1 cellular context compared by ENCODE assay signal in genomic region chr3:59567656-59568055, GRCh38.
TF ChIP-seq lines count a peak whose summit lies in the region.

No MANE protein-coding gene starts in this region.

TF ChIP-seq in IMR-90, 13 proteins besides CTCF, POLR2A, EP300 and RAD21 (continued from another document):
- TF ChIP-seq, protein P1, sequence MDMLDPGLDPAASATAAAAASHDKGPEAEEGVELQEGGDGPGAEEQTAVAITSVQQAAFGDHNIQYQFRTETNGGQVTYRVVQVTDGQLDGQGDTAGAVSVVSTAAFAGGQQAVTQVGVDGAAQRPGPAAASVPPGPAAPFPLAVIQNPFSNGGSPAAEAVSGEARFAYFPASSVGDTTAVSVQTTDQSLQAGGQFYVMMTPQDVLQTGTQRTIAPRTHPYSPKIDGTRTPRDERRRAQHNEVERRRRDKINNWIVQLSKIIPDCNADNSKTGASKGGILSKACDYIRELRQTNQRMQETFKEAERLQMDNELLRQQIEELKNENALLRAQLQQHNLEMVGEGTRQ (IDR thresholded peaks at IDR 0.05; ENCODE audit: low read depth, low read length), result no peak
- TF ChIP-seq MAFK (IDR thresholded peaks at IDR 0.05; ENCODE audit: low read depth, low read length), result no peak
- no peak for TF ChIP-seq BHLHE40 (IDR thresholded peaks at IDR 0.05; ENCODE audit: low read depth, low read length)
- TF ChIP-seq CEBPB (IDR thresholded peaks at IDR 0.05; ENCODE audit: low read depth, low read length), result no peak
- TF ChIP-seq MXI1 (IDR thresholded peaks at IDR 0.05; ENCODE audit: borderline replicate concordance, low read depth, low read length), result no peak
- TF ChIP-seq RCOR1 (IDR thresholded peaks at IDR 0.05; ENCODE audit: insufficient replicate concordance, low read length), result no peak
